ENCODE assay signal across 9 cellular contexts in the genomic region with DNA sequence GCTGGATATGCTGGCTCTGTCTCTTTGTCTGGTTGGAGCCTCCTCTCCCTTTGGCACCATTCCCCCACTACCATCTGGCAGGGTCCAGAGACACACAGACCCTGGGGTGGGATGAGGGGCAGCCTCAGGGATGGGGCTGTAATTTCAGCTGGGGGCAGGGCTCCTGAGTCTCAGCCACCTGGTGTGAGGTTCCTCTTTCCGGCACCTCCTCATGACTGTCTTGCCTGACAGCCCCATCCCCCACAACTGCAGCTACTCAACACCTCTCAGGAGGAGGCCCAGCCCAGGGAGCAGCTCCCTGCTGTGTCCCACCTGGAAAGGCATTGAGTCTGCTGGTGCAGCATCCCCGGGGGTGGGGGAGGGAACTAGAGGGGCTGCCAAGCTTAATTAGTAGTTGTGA. TPM values are rescaled to one million over a fixed set of nuclear protein-coding genes. Genes with fewer than 3 reads are reported as not detected.
A peak's percentile ranks its signal among the peaks of the same experiment; 100 is the strongest.
DNase-seq lines count a peak whose midpoint lies in the region; ATAC-seq and TF ChIP-seq lines count a peak whose summit lies in the region.
"Had no signal": no experiment of that assay in that cellular context is flagged by ENCODE, and none has a peak within 500 bp of the region (broad histone marks: within the 10 kb centered on the region; RNA-seq: fewer than 3 reads in every experiment).

No MANE protein-coding gene starts in this region.

- H3K36me3 ChIP-seq in endodermal cell (ENCODE audit: control insufficient read depth, insufficient read depth, low read length) (no peaks in the 10 kb centered on the region), prostate gland (no peaks in the 10 kb centered on the region)

- 50% methylated on average over 2 of the region's 2 CpGs; no CpG with 5 or more reads in 1 of the 2 experiments for WGBS in endodermal cell (ENCODE audit: insufficient coverage in 1 of 2, insufficient read length in 1 of 2), 2 experiments
- 41% methylated on average over 2 of the region's 2 CpGs for WGBS in prostate gland

- no peaks in the 10 kb centered on the region for H3K9me3 Mint-ChIP-seq in endodermal cell
- H3K9me3 Mint-ChIP-seq in activated T-cell treated with anti-CD3 and anti-CD28 coated beads, Interleukin-2, amount 50 U/mL, for 24 hours: no peaks in the 10 kb centered on the region

- intact Hi-C loops in prostate gland (cut with DNase I): loop anchor here (5.0 to 10.0 kb wide), 3 partner anchors 61 to 384 kb away; partner anchors contain the start of gene IRGM

- no peaks in the 10 kb centered on the region for H3K27me3 Mint-ChIP-seq in endodermal cell (ENCODE audit: insufficient read depth)
- H3K27me3 Mint-ChIP-seq in activated T-cell treated with anti-CD3 and anti-CD28 coated beads, Interleukin-2, amount 50 U/mL, for 24 hours: no peaks in the 10 kb centered on the region

- H3K9me3 ChIP-seq in endodermal cell (ENCODE audit: control insufficient read depth, low read length): no peaks in the 10 kb centered on the region
- H3K9me3 ChIP-seq in prostate gland: no peaks in the 10 kb centered on the region

- no peaks in the 10 kb centered on the region for H3K36me3 Mint-ChIP-seq in endodermal cell (ENCODE audit: low read depth)
- H3K36me3 Mint-ChIP-seq in activated T-cell treated with anti-CD3 and anti-CD28 coated beads, Interleukin-2, amount 50 U/mL, for 24 hours (ENCODE audit: low read depth): no peaks in the 10 kb centered on the region

- TF ChIP-seq CTCF in endodermal cell (conservative IDR thresholded peaks at IDR 0.05) (no peak), prostate gland (IDR thresholded peaks at IDR 0.05) (no peak)

- ATAC-seq in GM18511 (IDR thresholded peaks at IDR 0.05; ENCODE audit: unreplicated experiment): peak; percentile 86
- ATAC-seq in GM21737 (IDR thresholded peaks at IDR 0.05; ENCODE audit: unreplicated experiment): peak; percentile 79

- DNase-seq in Kasumi-1 (lab: John Stamatoyannopoulos, UW) (peak; percentile 40), endodermal cell (peak; percentile 73), prostate gland (ENCODE audit: low spot score) (no peak), AG08395 (ENCODE audit: low spot score) (no peak), HuH-7 (ENCODE audit: low spot score) (no peak)
- no peak for DNase-seq in activated T-cell treated with anti-CD3 and anti-CD28 coated beads, Interleukin-2, amount 50 U/mL, for 24 hours

- peak overlapping the region; percentile 83 for H3K27ac Mint-ChIP-seq in endodermal cell
- no peak overlapping the region for H3K27ac Mint-ChIP-seq in activated T-cell treated with anti-CD3 and anti-CD28 coated beads, Interleukin-2, amount 50 U/mL, for 24 hours

- H3K4me3 Mint-ChIP-seq in endodermal cell: peak overlapping the region; percentile 19
- H3K4me3 Mint-ChIP-seq in activated T-cell treated with anti-CD3 and anti-CD28 coated beads, Interleukin-2, amount 50 U/mL, for 24 hours: no peak overlapping the region

- no peak for TF ChIP-seq POLR2A in prostate gland (IDR thresholded peaks at IDR 0.05)

- no peak overlapping the region for H3K4me3 ChIP-seq in endodermal cell (ENCODE audit: low read length)
- H3K4me3 ChIP-seq in prostate gland: no peak overlapping the region

- H3K27me3 ChIP-seq in endodermal cell (ENCODE audit: control insufficient read depth, insufficient read depth, low read length, poor library complexity, severe bottlenecking) (no peaks in the 10 kb centered on the region), prostate gland (replicated peaks; ENCODE audit: insufficient read depth) (no peaks in the 10 kb centered on the region)

- no peak overlapping the region for H3K9ac ChIP-seq in endodermal cell (ENCODE audit: extremely low read depth, low read length, poor library complexity, severe bottlenecking)

- H3K4me1 ChIP-seq in endodermal cell (ENCODE audit: control insufficient read depth, insufficient read depth, low read length) (peaks cover 6% of the 10 kb centered on the region), prostate gland (replicated peaks) (no peaks in the 10 kb centered on the region)

- no peak overlapping the region for H3K27ac ChIP-seq in endodermal cell (ENCODE audit: low read depth, low read length)
- H3K27ac ChIP-seq in prostate gland: no peak overlapping the region

- H3K4me1 Mint-ChIP-seq in endodermal cell: peaks cover 52% of the 10 kb centered on the region
- peaks cover 35% of the 10 kb centered on the region for H3K4me1 Mint-ChIP-seq in activated T-cell treated with anti-CD3 and anti-CD28 coated beads, Interleukin-2, amount 50 U/mL, for 24 hours (ENCODE audit: low read depth)

RNA-seq across cellular contexts. Expression of gene RPS14, which starts 11.7 kb away (rescaled TPM):
- 1,000 to 10,000 TPM; 2,313 to 2,316 TPM for total RNA-seq in endodermal cell
- polyA plus RNA-seq in endodermal cell (2013, experiment 1 of 2): 1,931 TPM
- polyA plus RNA-seq in endodermal cell (2013, experiment 2 of 2): 1,875 TPM
- 1,000 to 10,000 TPM; 1,708 to 3,672 TPM for total RNA-seq in prostate gland

RNA-seq across cellular contexts. Expression of gene NDST1, which starts 46.7 kb away (rescaled TPM):
- total RNA-seq in endodermal cell: 10 to 100 TPM; 53.3 to 71.7 TPM
- polyA plus RNA-seq in endodermal cell (2013, experiment 1 of 2): 40.7 TPM
- 37.5 TPM for polyA plus RNA-seq in endodermal cell (2013, experiment 2 of 2)
- 100 to 1,000 TPM in 1 of 2 donors, 10 to 100 TPM in 1; 65.8 to 175 TPM for total RNA-seq in prostate gland

RNA-seq across cellular contexts. Expression of gene CD74, which starts 48.5 kb away (rescaled TPM):
- total RNA-seq in endodermal cell (10 to 100 TPM; 12.4 to 20.0 TPM), prostate gland (100 to 1,000 TPM; 425 to 612 TPM)
- polyA plus RNA-seq in endodermal cell (2013, experiment 1 of 2): 9.7 TPM
- 7.1 TPM for polyA plus RNA-seq in endodermal cell (2013, experiment 2 of 2)
- total RNA-seq: NCI-H460 had no signal

Comparison
In these comparisons a context has a peak if more than half of its experiments do, and no peak if none do; other contexts are left out.
1. DNase-seq: peak in Kasumi-1 (2 of 2) and endodermal cell (single experiment); none in prostate gland (single experiment), AG08395 (single experiment), HuH-7 (single experiment) and activated T-cell treated with anti-CD3 and anti-CD28 coated beads, Interleukin-2, amount 50 U/mL, for 24 hours (single experiment).
2. RNA of gene CD74, which starts 48.5 kb away (total RNA-seq): 425 to 612 TPM in prostate gland; 12.4 to 20.0 TPM in endodermal cell; every median in the first group is over 10 times any median in the second.